In the genomic region with DNA sequence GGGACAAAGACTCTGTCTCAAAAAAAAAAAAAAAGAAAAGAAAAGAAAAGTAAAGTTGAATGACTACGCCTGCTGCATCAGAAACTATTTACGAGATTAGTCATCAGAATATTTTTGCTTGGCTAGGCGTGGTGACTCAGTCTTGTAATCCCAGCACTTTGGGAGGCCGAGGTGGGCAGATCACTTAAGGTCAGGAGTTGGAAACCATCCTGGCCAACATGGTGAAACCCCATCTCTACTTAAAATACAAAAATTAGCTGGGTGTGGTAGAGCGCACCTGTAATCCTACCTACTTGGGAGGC, we compare ENCODE assay signal across 7 cellular contexts.
DNase-seq lines count a peak whose midpoint lies in the region; ATAC-seq and TF ChIP-seq lines count a peak whose summit lies in the region.
"Not testable (repeated sequence)": the region's sequence is repeated elsewhere in the genome, so short reads cannot be mapped to it uniquely, and the experiment has no call there.

No MANE protein-coding gene starts in this region.

- H2BK5ac ChIP-seq in mesenchymal stem cell (ENCODE audit: low read depth, low read length, poor library complexity, severe bottlenecking) = not testable (repeated sequence)

- POLR2A ChIA-PET in RWPE1 (lab: Yijun Ruan, JAX; ENCODE audit: low non-redundant PET) = not testable (repeated sequence)

- not testable (repeated sequence) for TF ChIP-seq CTCF in GM12865 (IDR thresholded peaks at IDR 0.05; ENCODE audit: insufficient read depth, low read depth, low read length, missing control alignments); RWPE1 (conservative IDR thresholded peaks at IDR 0.05; ENCODE audit: low read depth)

- peak; percentile 55 for ATAC-seq in GM19467 (IDR thresholded peaks at IDR 0.05; ENCODE audit: unreplicated experiment)
- ATAC-seq in HG02763 (IDR thresholded peaks at IDR 0.05; ENCODE audit: unreplicated experiment) = peak; percentile 43
- peak; percentile 86 for ATAC-seq in HG03520 (IDR thresholded peaks at IDR 0.05; ENCODE audit: unreplicated experiment)

- H3K9me3 ChIP-seq in mesenchymal stem cell (ENCODE audit: control insufficient read depth, low read length) = peaks cover 23% of the 10 kb centered on the region

- H3K9ac ChIP-seq in mesenchymal stem cell (ENCODE audit: low read length) = peak overlapping the region; percentile 40

- H3K4me2 ChIP-seq in mesenchymal stem cell (ENCODE audit: low read length, poor library complexity, severe bottlenecking) = not testable (repeated sequence)

- H3K4me3 ChIP-seq in GM12865 (ENCODE audit: low read depth, low read length); mesenchymal stem cell (ENCODE audit: insufficient read depth in 1 of 2, low read depth in 1 of 2, low read length in 2 of 2): not testable (repeated sequence)

- not testable (repeated sequence) for H4K91ac ChIP-seq in mesenchymal stem cell (ENCODE audit: low read length)

- H2AFZ ChIP-seq in mesenchymal stem cell (ENCODE audit: low read depth, low read length) = not testable (repeated sequence)

- not testable (repeated sequence) for H4K8ac ChIP-seq in mesenchymal stem cell (ENCODE audit: low read length)

- H3K36me3 ChIP-seq in mesenchymal stem cell (ENCODE audit: control insufficient read depth in 1 of 2, insufficient read depth in 2 of 2, low read depth in 1 of 2, low read length in 2 of 2) = peaks cover 2 to 25% of the 10 kb centered on the region in 2 experiments

- H3K14ac ChIP-seq in mesenchymal stem cell (ENCODE audit: low read length in 2 of 2) = not testable (repeated sequence)

- not testable (repeated sequence) for H3K23ac ChIP-seq in mesenchymal stem cell (ENCODE audit: low read length in 2 of 2)

- H2AK5ac ChIP-seq in mesenchymal stem cell (ENCODE audit: low read length, severe bottlenecking) = not testable (repeated sequence)

- CTCF ChIA-PET in RWPE1 (lab: Yijun Ruan, JAX) = interaction anchor here (0.5 kb wide), 1 partner anchor 60 kb away, joined by 3 read pairs; no protein-coding TSS in a partner anchor

- not testable (repeated sequence) for H3K4me1 ChIP-seq in mesenchymal stem cell (ENCODE audit: control insufficient read depth, insufficient read depth, low read depth, low read length)

- not testable (repeated sequence) for H3K79me1 ChIP-seq in mesenchymal stem cell (replicated peaks; ENCODE audit: low read length, poor library complexity, severe bottlenecking)

- not testable (repeated sequence) for H3K18ac ChIP-seq in mesenchymal stem cell (ENCODE audit: low read depth in 1 of 2, low read length in 2 of 2)

- H3K27me3 ChIP-seq in mesenchymal stem cell (ENCODE audit: control insufficient read depth in 1 of 2, insufficient read depth in 1 of 2, low read length in 2 of 2) = not testable (repeated sequence)

- DNase-seq in GM12865 (ENCODE audit: low read depth) (peak; percentile 71), RWPE1 (ENCODE audit: low spot score) (peak; percentile 45), dermis blood vessel endothelial cell (peak; percentile 58), mesenchymal stem cell (peak; percentile 88)

- WGBS in mesenchymal stem cell = 11% methylated on average over 5 of the region's 5 CpGs

- H2BK120ac ChIP-seq in mesenchymal stem cell (ENCODE audit: low read depth, low read length) = not testable (repeated sequence)

- not testable (repeated sequence) for H2BK15ac ChIP-seq in mesenchymal stem cell (ENCODE audit: low read depth, poor library complexity, severe bottlenecking)

- H3K27ac ChIP-seq in RWPE1 (peak overlapping the region; percentile 91), mesenchymal stem cell (ENCODE audit: low read length, poor library complexity, severe bottlenecking) (peak overlapping the region; percentile 57)

- H3K4ac ChIP-seq in mesenchymal stem cell (ENCODE audit: low read depth in 1 of 2, low read length in 2 of 2) = not testable (repeated sequence)

- H2BK12ac ChIP-seq in mesenchymal stem cell (ENCODE audit: low read length in 2 of 2) = not testable (repeated sequence)
